11 cellular contexts compared by ENCODE assay signal in the genomic region with DNA sequence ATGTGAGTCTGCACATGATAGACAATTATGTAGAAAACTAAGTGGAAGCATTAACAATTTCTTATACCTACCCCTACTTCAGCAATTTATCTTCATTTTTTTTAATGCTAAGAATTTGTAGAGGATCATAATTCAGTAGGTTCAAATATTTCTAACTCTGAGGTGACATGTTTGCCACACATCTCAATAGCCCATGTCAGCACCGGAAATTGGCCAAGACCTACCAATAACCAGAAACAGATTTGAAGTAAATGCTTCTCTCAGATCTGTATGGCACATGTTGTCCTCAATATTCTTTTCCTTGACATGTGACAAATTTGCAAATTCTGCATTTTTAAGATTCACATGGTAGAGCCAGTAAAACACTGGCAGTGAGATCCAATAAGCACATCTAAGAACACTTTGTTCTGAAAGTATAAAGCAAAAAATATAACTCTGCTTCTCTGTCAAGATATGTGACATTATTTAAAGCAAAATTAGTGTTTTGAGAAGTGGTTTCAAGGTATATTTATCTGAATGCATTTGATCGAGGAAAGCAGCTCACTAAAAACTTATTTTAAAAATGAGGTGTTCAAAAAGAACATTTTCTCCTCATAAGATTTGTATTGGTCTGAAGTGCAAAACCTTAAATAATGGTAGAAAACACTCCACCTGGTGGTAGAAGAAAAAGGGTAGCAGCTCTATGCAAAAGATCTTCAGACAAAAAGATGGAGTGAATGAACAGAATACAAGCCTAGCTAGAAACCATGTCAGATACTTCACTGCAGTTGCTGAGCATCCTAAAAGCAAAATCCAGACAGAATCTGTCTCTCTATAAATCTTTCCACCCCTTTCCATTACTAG.
DNase-seq lines count a peak whose midpoint lies in the region; ATAC-seq, FAIRE-seq and TF ChIP-seq lines count a peak whose summit lies in the region.
"Had no signal": no experiment of that assay in that cellular context is flagged by ENCODE, and none has a peak within 500 bp of the region (broad histone marks: within the 10 kb centered on the region; RNA-seq: fewer than 3 reads in every experiment).

No MANE protein-coding gene starts in this region.

- no peak overlapping the region for H3T11ph ChIP-seq in H9 (ENCODE audit: low read length)

- no peak overlapping the region for H3K23ac ChIP-seq in H9 (ENCODE audit: insufficient read length, low read depth, low read length)

- H3K9me3 ChIP-seq in H9 (ENCODE audit: control insufficient read depth, low read depth, low read length) (no peaks in the 10 kb centered on the region), kidney (ENCODE audit: control insufficient read depth in 1 of 2, low read length in 2 of 2) (no peaks in the 10 kb centered on the region)

- no peak overlapping the region for H2BK12ac ChIP-seq in H9 (ENCODE audit: insufficient read length, low read depth, low read length)

- no peaks in the 10 kb centered on the region for H3K79me1 ChIP-seq in H9 (ENCODE audit: insufficient read depth, low read depth, low read length, poor library complexity, severe bottlenecking)

- no peak overlapping the region for H3K4me3 Mint-ChIP-seq in H9
- H3K4me3 Mint-ChIP-seq: T-helper 1 cell treated with Interleukin-12 subunit alpha and Interleukin-12 subunit beta and Interleukin-4 antibody, amounts not matched to agents 30 μg/mL and 1 μg/mL, for 36 hours had no signal

- intact Hi-C loops in kidney (cut with DNase I) = no loop called here

- peaks cover 3 to 7% of the 10 kb centered on the region in 2 experiments; a peak in 2 of 5 replicates for H3K9me3 Mint-ChIP-seq in H9
- H3K9me3 Mint-ChIP-seq: T-helper 1 cell treated with Interleukin-12 subunit alpha and Interleukin-12 subunit beta and Interleukin-4 antibody, amounts not matched to agents 30 μg/mL and 1 μg/mL, for 36 hours had no signal

- no peaks in the 10 kb centered on the region for H3K23me2 ChIP-seq in H9 (ENCODE audit: insufficient read length, low read depth, low read length, poor library complexity, severe bottlenecking)

- peak; percentile 72 for TF ChIP-seq CTCF in H9 (conservative IDR thresholded peaks at IDR 0.05)
- TF ChIP-seq CTCF in RWPE1 (conservative IDR thresholded peaks at IDR 0.05; ENCODE audit: low read depth) = peak; percentile 22; the same call in 1 of the 2 replicates
- TF ChIP-seq CTCF in kidney (IDR thresholded peaks at IDR 0.05; ENCODE audit: borderline replicate concordance, extremely low read depth, insufficient read depth) = peak; percentile 30

- H3K14ac ChIP-seq in H9 (ENCODE audit: insufficient read depth, low read length) = no peak overlapping the region

- no peak overlapping the region for H4K8ac ChIP-seq in H9 (replicated peaks; ENCODE audit: insufficient read length, low read depth, low read length)

- H3K27me3 ChIP-seq in H9 (ENCODE audit: insufficient read depth, low read length) = no peaks in the 10 kb centered on the region

- H3K9ac ChIP-seq in H9 (ENCODE audit: extremely low read depth, insufficient read length, low read length) (no peak overlapping the region), kidney (ENCODE audit: low read length in 2 of 2) (no peak overlapping the region)

- H3K79me2 ChIP-seq in H9 (ENCODE audit: insufficient read depth, low read length) = no peaks in the 10 kb centered on the region

- DNase-seq in EL (peak; percentile 27), H9 (no peak), RWPE1 (ENCODE audit: low spot score) (no peak), kidney (no peak), HEK293T (ENCODE audit: extremely low spot score) (no peak), AG08396 (ENCODE audit: low spot score) (no peak)
- DNase-seq: erythroblast; stimulated activated CD4-positive, alpha-beta T cell treated with anti-CD3 and anti-CD28 coated beads, Interleukin-4, amount 100 ng/mL, for 4 hours had no signal

- H3K36me3 ChIP-seq in kidney (ENCODE audit: control insufficient read depth in 1 of 2, insufficient read depth in 2 of 2, low read length in 2 of 2) = no peaks in the 10 kb centered on the region

- no peak overlapping the region for H3K56ac ChIP-seq in H9 (ENCODE audit: insufficient read length, low read depth, low read length)

- no peak overlapping the region for H4K91ac ChIP-seq in H9 (ENCODE audit: insufficient read length, low read depth, low read length)

- H3K18ac ChIP-seq in H9 (ENCODE audit: insufficient read length, low read depth, low read length) = no peak overlapping the region

- no peak overlapping the region for H3K27ac Mint-ChIP-seq in H9
- H3K27ac Mint-ChIP-seq: T-helper 1 cell treated with Interleukin-12 subunit alpha and Interleukin-12 subunit beta and Interleukin-4 antibody, amounts not matched to agents 30 μg/mL and 1 μg/mL, for 36 hours had no signal

- no peak overlapping the region for H2AK5ac ChIP-seq in H9 (ENCODE audit: insufficient read length, low read length)

- POLR2A ChIA-PET in RWPE1 (lab: Yijun Ruan, JAX; ENCODE audit: low non-redundant PET) (no interaction called here), HEK293T (lab: Yijun Ruan, JAX) (no interaction called here)

- no peak overlapping the region for H2BK120ac ChIP-seq in H9 (ENCODE audit: low read depth, low read length, poor library complexity, severe bottlenecking)

- H3K4ac ChIP-seq in H9 (ENCODE audit: low read depth, low read length) = no peak overlapping the region

- no peak overlapping the region for H2BK15ac ChIP-seq in H9 (ENCODE audit: low read depth, low read length)

- H3K4me3 ChIP-seq in kidney (ENCODE audit: low read length in 2 of 2) = no peak overlapping the region

- H4K5ac ChIP-seq in H9 (ENCODE audit: insufficient read length, low read depth, low read length) = no peak overlapping the region

- H2BK20ac ChIP-seq in H9 (ENCODE audit: low read depth, low read length, poor library complexity, severe bottlenecking) = no peak overlapping the region

- no CpG with 5 or more reads among the region's 2 CpGs for WGBS in H9 (ENCODE audit: extremely low coverage, insufficient read length, low lambda C conversion rate)

- H2BK5ac ChIP-seq in H9 (ENCODE audit: insufficient read length, low read length) = no peak overlapping the region

- no peaks in the 10 kb centered on the region; a peak in 1 of 7 replicates for H3K36me3 Mint-ChIP-seq in H9 (ENCODE audit: insufficient read depth in 1 of 3, low read depth in 3 of 3)

- CTCF ChIA-PET in RWPE1 (lab: Yijun Ruan, JAX) = interaction anchor here (0.6 to 1.2 kb wide), 9 partner anchors 10 to 1165 kb away, joined by 3 to 7 read pairs (median 3); no protein-coding TSS in a partner anchor
- CTCF ChIA-PET in HEK293T (lab: Yijun Ruan, JAX) = interaction anchor here (0.6 to 2.3 kb wide), 5 partner anchors 17 to 1122 kb away, joined by 3 to 6 read pairs (median 3); no protein-coding TSS in a partner anchor

- no peaks in the 10 kb centered on the region for H4K20me1 ChIP-seq in H9 (ENCODE audit: control insufficient read depth, insufficient read depth, insufficient read length)

- no peak overlapping the region for H2AFZ ChIP-seq in H9 (ENCODE audit: low read length)

- ATAC-seq in GM21717 (IDR thresholded peaks at IDR 0.05; ENCODE audit: unreplicated experiment) (no peak), GM18870 (IDR thresholded peaks at IDR 0.05; ENCODE audit: unreplicated experiment) (no peak)

- H3K4me1 Mint-ChIP-seq in H9 = peaks cover 4 to 8% of the 10 kb centered on the region in 2 experiments; a peak in 2 of 4 replicates

- no peak for FAIRE-seq in kidney (lab: Jason Lieb, UNC)

- H3K4me1 ChIP-seq in H9 (ENCODE audit: insufficient read depth, low read length) = no peaks in the 10 kb centered on the region
- H3K4me1 ChIP-seq in kidney (ENCODE audit: control insufficient read depth in 1 of 2, insufficient read depth in 1 of 2, low read depth in 1 of 2, low read length in 2 of 2) = no peaks in the 10 kb centered on the region

- H3K4me2 ChIP-seq in H9 (ENCODE audit: insufficient read depth, insufficient read length, low read length) = no peak overlapping the region

- H3K27ac ChIP-seq in H9 (ENCODE audit: insufficient read length, low read depth, low read length) = no peak overlapping the region
- no peak overlapping the region for H3K27ac ChIP-seq in RWPE1
- no peak overlapping the region for H3K27ac ChIP-seq in kidney (ENCODE audit: low read depth in 2 of 2, low read length in 2 of 2)

- no peaks in the 10 kb centered on the region; the same call in 1 of the 2 replicates for H3K27me3 Mint-ChIP-seq in H9 (ENCODE audit: low read depth)

TF ChIP-seq in HEK293T, 16 proteins besides CTCF, POLR2A, EP300 and RAD21:
- TF ChIP-seq ELF4 (IDR thresholded peaks at IDR 0.05) = no peak
- TF ChIP-seq ARNT (IDR thresholded peaks at IDR 0.05) = no peak
- TF ChIP-seq FOXM1 (IDR thresholded peaks at IDR 0.05; ENCODE audit: borderline replicate concordance) = no peak
- TF ChIP-seq FOXA1 (IDR thresholded peaks at IDR 0.05) = no peak
- no peak for TF ChIP-seq ZNF384 (IDR thresholded peaks at IDR 0.05)
- no peak for TF ChIP-seq L3MBTL2 (conservative IDR thresholded peaks at IDR 0.05)
- no peak for TF ChIP-seq HDGF (IDR thresholded peaks at IDR 0.05; ENCODE audit: borderline replicate concordance)
- no peak for TF ChIP-seq BHLHE40 (IDR thresholded peaks at IDR 0.05; ENCODE audit: borderline replicate concordance)
- TF ChIP-seq TARDBP (IDR thresholded peaks at IDR 0.05) = no peak
- no peak for TF ChIP-seq CTBP1 (IDR thresholded peaks at IDR 0.05; ENCODE audit: borderline replicate concordance)
- no peak for TF ChIP-seq LEF1 (IDR thresholded peaks at IDR 0.05; ENCODE audit: borderline replicate concordance)
- TF ChIP-seq FOXK2 (IDR thresholded peaks at IDR 0.05) = no peak
- no peak for TF ChIP-seq SP1 (IDR thresholded peaks at IDR 0.05)
- TF ChIP-seq NFRKB (IDR thresholded peaks at IDR 0.05) = no peak
- TF ChIP-seq, protein P1, sequence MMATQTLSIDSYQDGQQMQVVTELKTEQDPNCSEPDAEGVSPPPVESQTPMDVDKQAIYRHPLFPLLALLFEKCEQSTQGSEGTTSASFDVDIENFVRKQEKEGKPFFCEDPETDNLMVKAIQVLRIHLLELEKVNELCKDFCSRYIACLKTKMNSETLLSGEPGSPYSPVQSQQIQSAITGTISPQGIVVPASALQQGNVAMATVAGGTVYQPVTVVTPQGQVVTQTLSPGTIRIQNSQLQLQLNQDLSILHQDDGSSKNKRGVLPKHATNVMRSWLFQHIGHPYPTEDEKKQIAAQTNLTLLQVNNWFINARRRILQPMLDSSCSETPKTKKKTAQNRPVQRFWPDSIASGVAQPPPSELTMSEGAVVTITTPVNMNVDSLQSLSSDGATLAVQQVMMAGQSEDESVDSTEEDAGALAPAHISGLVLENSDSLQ (IDR thresholded peaks at IDR 0.05) = no peak
- no peak for TF ChIP-seq SUZ12 (IDR thresholded peaks at IDR 0.05)

Comparison
In these comparisons a context has a peak if more than half of its experiments do, and no peak if none do; other contexts are left out.
1. CTCF ChIP-seq: peak in every context shown above with its lines; median percentile 72 in H9; 30 in kidney; 22 in RWPE1.